In the genomic region with DNA sequence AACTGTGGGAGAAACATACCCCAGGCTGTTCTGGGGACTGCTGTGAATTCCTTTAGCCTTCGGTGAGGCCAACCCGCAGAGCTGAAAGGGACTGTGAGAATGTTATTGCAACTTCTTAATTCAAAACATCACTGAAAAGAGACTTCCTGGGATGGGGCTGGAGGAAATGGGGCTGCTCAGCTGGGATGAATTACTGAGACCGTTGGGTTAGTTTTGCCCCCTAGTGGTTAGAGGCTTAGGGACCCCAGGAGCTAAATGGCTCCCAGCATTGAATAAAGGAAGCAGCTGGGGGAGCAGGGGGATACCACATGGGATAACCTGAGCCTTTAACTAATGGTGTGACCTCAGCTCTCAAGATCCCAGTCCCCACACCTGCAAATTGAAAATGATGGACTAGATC, we compare ENCODE assay signal across 8 cellular contexts.
A peak's percentile ranks its signal among the peaks of the same experiment; 100 is the strongest.
DNase-seq lines count a peak whose midpoint lies in the region; TF ChIP-seq lines count a peak whose summit lies in the region.

No MANE protein-coding gene starts in this region.

- H3K4me1 ChIP-seq in SJSA1 (replicated peaks), result no peaks in the 10 kb centered on the region

- DNase-seq in EH (ENCODE audit: low read depth) (peak; percentile 62), HFF-Myc (ENCODE audit: extremely low read depth, low read depth) (peak; percentile 48), SJSA1 (ENCODE audit: low read depth in 1 of 2, low spot score in 2 of 2) (peak; percentile 26 to 45), islet precursor cell (peak; percentile 62), activated gamma-delta T cell treated with Interleukin-2 at 50 U/mL for 16 hours (no peak), GF-D8 (lab: John Stamatoyannopoulos, UW) (no peak), DMS114 treated with DMSO at 0.1 percent for 48 hours (lab: John Stamatoyannopoulos, UW; ENCODE audit: unreplicated experiment) (no peak)
- no peak for DNase-seq in activated CD8-positive, alpha-beta memory T cell treated with anti-CD3 and anti-CD28 coated beads for 24 hours

- no peaks in the 10 kb centered on the region for H3K27me3 ChIP-seq in SJSA1 (replicated peaks)

- H3K27ac ChIP-seq in SJSA1, result no peak overlapping the region

- no peaks in the 10 kb centered on the region for H3K9me3 ChIP-seq in SJSA1 (replicated peaks)

- H3K36me3 ChIP-seq in SJSA1, result no peaks in the 10 kb centered on the region

- H3K4me3 ChIP-seq in HFF-Myc (replicated peaks; ENCODE audit: low read depth, low read length) (no peak overlapping the region), SJSA1 (no peak overlapping the region)

- peak; percentile 76 for TF ChIP-seq CTCF in HFF-Myc (IDR thresholded peaks at IDR 0.05; ENCODE audit: low read depth, low read length, missing control alignments)

Comparison
In these comparisons a context has a peak if more than half of its experiments do, and no peak if none do; other contexts are left out.
1. DNase-seq: peak in EH (single experiment), HFF-Myc (single experiment), SJSA1 (2 of 2) and islet precursor cell (single experiment); none in activated gamma-delta T cell treated with Interleukin-2 at 50 U/mL for 16 hours (single experiment), activated CD8-positive, alpha-beta memory T cell treated with anti-CD3 and anti-CD28 coated beads for 24 hours (single experiment), GF-D8 (single experiment) and DMS114 treated with DMSO at 0.1 percent for 48 hours (single experiment).